In the genomic region with DNA sequence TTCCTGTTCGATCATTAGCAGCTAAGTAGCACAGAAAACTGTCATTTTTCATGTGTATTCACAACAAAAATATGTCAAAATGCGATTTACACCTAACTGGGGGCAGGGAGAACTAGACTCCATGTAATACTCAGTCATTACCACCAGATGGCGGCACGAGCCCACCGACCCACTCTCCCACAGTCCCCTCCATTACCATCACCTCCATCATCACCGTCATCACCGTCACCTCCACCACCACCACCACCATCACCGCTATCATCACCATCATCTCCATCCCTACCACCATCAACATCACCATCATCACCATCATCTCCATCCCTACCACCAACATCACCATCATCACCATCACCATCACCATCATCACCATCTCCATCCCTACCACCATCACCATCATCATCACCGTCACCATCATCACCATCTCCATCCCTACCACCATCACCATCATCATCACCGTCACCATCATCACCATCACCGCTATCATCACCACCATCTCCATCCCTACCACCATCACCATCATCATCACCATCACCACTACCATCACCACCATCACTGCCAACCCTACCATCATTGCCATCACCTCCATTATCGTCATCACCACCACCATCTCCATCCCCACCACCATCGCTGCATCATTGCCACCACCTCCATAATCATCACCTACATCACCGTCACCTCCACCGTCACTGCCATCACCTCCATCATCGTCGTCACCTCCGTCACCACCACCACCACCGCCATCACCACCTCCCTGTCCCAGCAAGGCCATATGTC, we compare ENCODE assay signal across 8 cellular contexts. TPM values are rescaled to one million over a fixed set of nuclear protein-coding genes. Genes with fewer than 3 reads are reported as not detected.
A peak's percentile ranks its signal among the peaks of the same experiment; 100 is the strongest.
DNase-seq lines count a peak whose midpoint lies in the region; ATAC-seq, FAIRE-seq and TF ChIP-seq lines count a peak whose summit lies in the region.

No MANE protein-coding gene starts in this region.

- ATAC-seq in A549 (peak; percentile 12 to 47; a peak in 3 of 6 replicates), HG02981 (IDR thresholded peaks at IDR 0.05; ENCODE audit: unreplicated experiment) (no peak), GM18511 (IDR thresholded peaks at IDR 0.05; ENCODE audit: unreplicated experiment) (no peak)
- ATAC-seq in activated T-helper 17 cell treated with anti-CD3 and anti-CD28 coated beads, Interleukin-2, amount 50 U/mL, for 72 hours (replicated peaks) = peak; percentile 80

- 68% methylated on average over 19 of the region's 19 CpGs for WGBS in A549 (ENCODE audit: missing lambda C conversion rate)

- CTCF ChIA-PET in A549 (lab: Yijun Ruan, JAX) = interaction anchor here (0.6 to 14.8 kb wide), 76 partner anchors 9 to 432 kb away, joined by 3 to 184 read pairs (median 4); a partner anchor contains a TSS

- in situ Hi-C loops in GM13977 (cut with MboI; ENCODE audit: low pct_unique_long_range_greater_than_20kb, low sequenced_read_pairs, unreplicated experiment) = no loop called here

- no peak overlapping the region for H3K27ac ChIP-seq in A549

- FAIRE-seq in A549 (lab: Jason Lieb, UNC) = peak; percentile 92

- H3K27me3 Mint-ChIP-seq in activated T-helper 17 cell treated with anti-CD3 and anti-CD28 coated beads, Interleukin-2, amount 50 U/mL, for 72 hours = no peaks in the 10 kb centered on the region

- POLR2A ChIA-PET in A549 (lab: Yijun Ruan, JAX) = no interaction called here

- peaks cover 18% of the 10 kb centered on the region for H3K4me1 ChIP-seq in A549

- DNase-seq in A549 (ENCODE audit: low read depth in 1 of 2, low spot score in 1 of 2) (peak; percentile 43 to 62), GM13977 (ENCODE audit: low spot score) (peak; percentile 80), OCI-M1 (lab: John Stamatoyannopoulos, UW) (peak; percentile 57), foreskin fibroblast (peak in 1 of 2 donors; percentile 64), posterior cingulate gyrus (peak in 7 of 10 donors; percentile 53 to 91 (median 65))

- H3K9me3 ChIP-seq in A549 = no peaks in the 10 kb centered on the region

- intact Hi-C loops in posterior cingulate gyrus (cut with DNase I) = loop anchor here (1.0 kb wide), 1 partner anchor 348 kb away; no protein-coding TSS in a partner anchor

- H3K4me2 ChIP-seq in A549 = no peak overlapping the region

- no peaks in the 10 kb centered on the region for H3K9me3 Mint-ChIP-seq in activated T-helper 17 cell treated with anti-CD3 and anti-CD28 coated beads, Interleukin-2, amount 50 U/mL, for 72 hours

- no peak for TF ChIP-seq EP300 in A549 (IDR thresholded peaks at IDR 0.05)

- H3K4me3 Mint-ChIP-seq in activated T-helper 17 cell treated with anti-CD3 and anti-CD28 coated beads, Interleukin-2, amount 50 U/mL, for 72 hours = no peak overlapping the region

- H3K4me3 ChIP-seq in A549 (no peak overlapping the region), foreskin fibroblast (ENCODE audit: low read depth in 1 of 2, low read length in 2 of 2) (no peak overlapping the region)

- peaks cover 31% of the 10 kb centered on the region for H3K36me3 Mint-ChIP-seq in activated T-helper 17 cell treated with anti-CD3 and anti-CD28 coated beads, Interleukin-2, amount 50 U/mL, for 72 hours (ENCODE audit: low read depth)

- TF ChIP-seq POLR2A in A549 (IDR thresholded peaks at IDR 0.05; ENCODE audit: low read length) = no peak

- peak; percentile 92 for TF ChIP-seq CTCF in A549 (IDR thresholded peaks at IDR 0.05)
- TF ChIP-seq CTCF in GM13977 (IDR thresholded peaks at IDR 0.05; ENCODE audit: extremely low read depth, insufficient read depth, missing control alignments) = peak; percentile 70
- TF ChIP-seq CTCF in foreskin fibroblast (IDR thresholded peaks at IDR 0.05; ENCODE audit: low read depth, low read length) = peak; percentile 57

- peak; percentile 95 to 98 for TF ChIP-seq RAD21 in A549 (conservative IDR thresholded peaks at IDR 0.05 in 1 of 2, IDR thresholded peaks at IDR 0.05 in 1 of 2)

- H3K27ac Mint-ChIP-seq in activated T-helper 17 cell treated with anti-CD3 and anti-CD28 coated beads, Interleukin-2, amount 50 U/mL, for 72 hours = no peak overlapping the region

- peaks cover 12% of the 10 kb centered on the region for H3K4me1 Mint-ChIP-seq in activated T-helper 17 cell treated with anti-CD3 and anti-CD28 coated beads, Interleukin-2, amount 50 U/mL, for 72 hours

TF ChIP-seq in A549, 52 proteins besides CTCF, POLR2A, EP300 and RAD21:
- TF ChIP-seq ESRRA (IDR thresholded peaks at IDR 0.05; ENCODE audit: borderline replicate concordance, low read length) = no peak
- TF ChIP-seq FOXS1 (CRISPR knock-in tag; IDR thresholded peaks at IDR 0.05) = 0 out of 2 replicates have a peak, but pooled peaks have one; percentile 15
- TF ChIP-seq SMC3 (IDR thresholded peaks at IDR 0.05) = peak; percentile 86
TF ChIP-seq in A549: peak in this region for 2.

RNA-seq across cellular contexts. Expression of a gene that starts 14.4 kb away (rescaled TPM):
- 198 and 308 TPM in 2 replicates for polyA plus RNA-seq in A549 (2011; rRNA removed)
- 178 and 226 TPM in 2 replicates for polyA plus RNA-seq in A549 (2012; cell fraction: cytosol; rRNA removed)
- polyA plus RNA-seq in A549 (2012; cell fraction: nucleus; rRNA removed) = 66.7 and 81.5 TPM in 2 replicates
- polyA plus RNA-seq in A549 (2017; fragmentation: RNase III; extraction: RNeasy Plus Mini Kit Qiagen cat#74134 plus additional on column Dnase treatment) = 173 to 192 TPM (median 179 TPM) in 3 replicates
- polyA minus RNA-seq in A549 (2011; rRNA and poly(A)+ RNA removed) = 24.9 and 39.2 TPM in 2 replicates
- 10 to 100 TPM; 33.4 to 68.0 TPM for total RNA-seq in activated T-helper 17 cell treated with anti-CD3 and anti-CD28 coated beads, Interleukin-2, amount 50 U/mL, for 72 hours

RNA-seq across cellular contexts. Expression of a gene that starts 14.7 kb away (rescaled TPM):
- polyA plus RNA-seq in A549 (2011; rRNA removed) (12.5 TPM in 2 replicates), A549 (2017; fragmentation: RNase III; extraction: RNeasy Plus Mini Kit Qiagen cat#74134 plus additional on column Dnase treatment) (26.1 to 31.3 TPM (median 30.4 TPM) in 3 replicates)
- 29.0 and 39.6 TPM in 2 replicates for polyA plus RNA-seq in A549 (2012; cell fraction: cytosol; rRNA removed)
- polyA plus RNA-seq in A549 (2012; cell fraction: nucleus; rRNA removed) = 220 and 367 TPM in 2 replicates
- 10.9 and 11.4 TPM in 2 replicates for polyA minus RNA-seq in A549 (2011; rRNA and poly(A)+ RNA removed)
- 10 to 100 TPM; 26.3 to 35.0 TPM for total RNA-seq in activated T-helper 17 cell treated with anti-CD3 and anti-CD28 coated beads, Interleukin-2, amount 50 U/mL, for 72 hours

RNA-seq across cellular contexts. Expression of a gene that starts 30.8 kb away (rescaled TPM):
- polyA plus RNA-seq in A549 (2011; rRNA removed) (2.6 and 3.3 TPM in 2 replicates), A549 (2017; fragmentation: RNase III; extraction: RNeasy Plus Mini Kit Qiagen cat#74134 plus additional on column Dnase treatment) (10.3 to 11.5 TPM (median 10.5 TPM) in 3 replicates)
- polyA plus RNA-seq in A549 (2012; cell fraction: cytosol; rRNA removed) = 15.6 and 18.3 TPM in 2 replicates
- polyA plus RNA-seq in A549 (2012; cell fraction: nucleus; rRNA removed) = 39.7 and 52.0 TPM in 2 replicates
- polyA minus RNA-seq in A549 (2011; rRNA and poly(A)+ RNA removed) = 0.54 and 3.8 TPM in 2 replicates
- total RNA-seq in activated T-helper 17 cell treated with anti-CD3 and anti-CD28 coated beads, Interleukin-2, amount 50 U/mL, for 72 hours = 10 to 100 TPM in 1 of 2 donors, 1 to 10 TPM in 1; 8.4 to 10.4 TPM

RNA-seq across cellular contexts. Expression of a gene that starts 41.6 kb away (rescaled TPM):
- polyA plus RNA-seq in A549 (2011; rRNA removed) (35.8 and 49.3 TPM in 2 replicates), A549 (2017; fragmentation: RNase III; extraction: RNeasy Plus Mini Kit Qiagen cat#74134 plus additional on column Dnase treatment) (59.7 to 72.9 TPM (median 67.4 TPM) in 3 replicates)
- 58.1 and 82.4 TPM in 2 replicates for polyA plus RNA-seq in A549 (2012; cell fraction: cytosol; rRNA removed)
- polyA plus RNA-seq in A549 (2012; cell fraction: nucleus; rRNA removed) = 198 and 284 TPM in 2 replicates
- polyA minus RNA-seq in A549 (2011; rRNA and poly(A)+ RNA removed) = 85.1 and 108 TPM in 2 replicates
- total RNA-seq in activated T-helper 17 cell treated with anti-CD3 and anti-CD28 coated beads, Interleukin-2, amount 50 U/mL, for 72 hours = 10 to 100 TPM; 58.4 to 71.2 TPM

Comparison
In these comparisons a context has a peak if more than half of its experiments do, and no peak if none do; other contexts are left out.
1. ATAC-seq: peak in A549 (2 of 2) and activated T-helper 17 cell treated with anti-CD3 and anti-CD28 coated beads, Interleukin-2, amount 50 U/mL, for 72 hours (single experiment); none in HG02981 (single experiment) and GM18511 (single experiment).
2. Peak in every context shown above with its lines, with median percentiles within 50 percentile points of each other: CTCF ChIP-seq.